ENCODE assay signal across 1 cellular context in genomic region chr1:172826096-172826741, GRCh38.
TF ChIP-seq lines count a peak whose summit lies in the region.

No MANE protein-coding gene starts in this region.

TF ChIP-seq in A549, 52 proteins besides CTCF, POLR2A, EP300 and RAD21 (continued from another document):
- TF ChIP-seq, protein P1, sequence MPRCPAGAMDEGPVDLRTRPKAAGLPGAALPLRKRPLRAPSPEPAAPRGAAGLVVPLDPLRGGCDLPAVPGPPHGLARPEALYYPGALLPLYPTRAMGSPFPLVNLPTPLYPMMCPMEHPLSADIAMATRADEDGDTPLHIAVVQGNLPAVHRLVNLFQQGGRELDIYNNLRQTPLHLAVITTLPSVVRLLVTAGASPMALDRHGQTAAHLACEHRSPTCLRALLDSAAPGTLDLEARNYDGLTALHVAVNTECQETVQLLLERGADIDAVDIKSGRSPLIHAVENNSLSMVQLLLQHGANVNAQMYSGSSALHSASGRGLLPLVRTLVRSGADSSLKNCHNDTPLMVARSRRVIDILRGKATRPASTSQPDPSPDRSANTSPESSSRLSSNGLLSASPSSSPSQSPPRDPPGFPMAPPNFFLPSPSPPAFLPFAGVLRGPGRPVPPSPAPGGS (IDR thresholded peaks at IDR 0.05): no peak
- TF ChIP-seq EHMT2 (IDR thresholded peaks at IDR 0.05; ENCODE audit: low read depth) (no peak), KDM1A (IDR thresholded peaks at IDR 0.05; ENCODE audit: low read depth) (no peak)
